In genomic region chr20:34516038-34516873, GRCh38 we compare ENCODE assay signal across 8 cellular contexts.
DNase-seq lines count a peak whose midpoint lies in the region; ATAC-seq lines count a peak whose summit lies in the region.

TSS of gene DYNLRB1 (plus strand) at chr20:34516422. CDS start at chr20:34516459, 37 bp downstream.

- DNase-seq in COLO829 (ENCODE audit: low spot score) (peak; percentile 96), HUDEP-2 (lab: John Stamatoyannopoulos, UW; ENCODE audit: unreplicated experiment in 76 of 76) (peak in 75 of 76 experiments; percentile 20 to 96 (median 87)), NOMO-1 treated with dmso at 0.1 percent for 144 hours (lab: John Stamatoyannopoulos, UW; ENCODE audit: unreplicated experiment) (peak; percentile 70), memory B cell (ENCODE audit: low spot score in 2 of 2) (peak; percentile 90 to 96)
- DNase-seq in activated CD8-positive, alpha-beta memory T cell treated with anti-CD3 and anti-CD28 coated beads for 48 hours (ENCODE audit: low read depth in 2 of 3, low spot score in 2 of 3): peak; percentile 85 to 95 (median 90)
- DNase-seq in effector memory CD8-positive, alpha-beta T cell: peak; percentile 91 to 94 (median 94)
- DNase-seq in stimulated activated CD8-positive, alpha-beta memory T cell treated with anti-CD3 and anti-CD28 coated beads, Interleukin-12 subunit alpha, Interleukin-12 subunit beta, amount 100 ng/mL, for 1 hour (ENCODE audit: low read depth): peak; percentile 97

- H3K27me3 Mint-ChIP-seq in effector memory CD8-positive, alpha-beta T cell: no peaks in the 10 kb centered on the region
- no peaks in the 10 kb centered on the region for H3K27me3 Mint-ChIP-seq in memory B cell

- ATAC-seq in GM21367 (IDR thresholded peaks at IDR 0.05; ENCODE audit: unreplicated experiment): peak; percentile 66
- ATAC-seq in effector memory CD8-positive, alpha-beta T cell (replicated peaks): peak; percentile 79
- ATAC-seq in memory B cell (ENCODE audit: low read depth): peak; percentile 79

- no peaks in the 10 kb centered on the region for H3K9me3 Mint-ChIP-seq in effector memory CD8-positive, alpha-beta T cell
- H3K9me3 Mint-ChIP-seq in memory B cell: no peaks in the 10 kb centered on the region

- H3K4me3 Mint-ChIP-seq in effector memory CD8-positive, alpha-beta T cell: peak within 1 kb of the TSS; percentile 99
- H3K4me3 Mint-ChIP-seq in memory B cell: peak within 1 kb of the TSS; percentile 99

- H3K27ac Mint-ChIP-seq in effector memory CD8-positive, alpha-beta T cell: peak within 1 kb of the TSS; percentile 98 to 99
- H3K27ac Mint-ChIP-seq in memory B cell: peak within 1 kb of the TSS; percentile 98

- H3K4me1 Mint-ChIP-seq in effector memory CD8-positive, alpha-beta T cell (ENCODE audit: low read depth in 2 of 2): peaks cover 34 to 52% of the 10 kb centered on the region in 2 donors
- H3K4me1 Mint-ChIP-seq in memory B cell: peaks cover 27% of the 10 kb centered on the region

- peaks cover 27% of the 10 kb centered on the region for H3K36me3 Mint-ChIP-seq in effector memory CD8-positive, alpha-beta T cell (ENCODE audit: insufficient read depth)
- no peaks in the 10 kb centered on the region for H3K36me3 Mint-ChIP-seq in memory B cell

Comparison
In these comparisons a context has a peak if more than half of its experiments do, and no peak if none do; other contexts are left out.
1. Peak in every context shown above with its lines: DNase-seq and ATAC-seq.